Comparison of ENCODE assay signal across 1 cellular context in the genomic region with DNA sequence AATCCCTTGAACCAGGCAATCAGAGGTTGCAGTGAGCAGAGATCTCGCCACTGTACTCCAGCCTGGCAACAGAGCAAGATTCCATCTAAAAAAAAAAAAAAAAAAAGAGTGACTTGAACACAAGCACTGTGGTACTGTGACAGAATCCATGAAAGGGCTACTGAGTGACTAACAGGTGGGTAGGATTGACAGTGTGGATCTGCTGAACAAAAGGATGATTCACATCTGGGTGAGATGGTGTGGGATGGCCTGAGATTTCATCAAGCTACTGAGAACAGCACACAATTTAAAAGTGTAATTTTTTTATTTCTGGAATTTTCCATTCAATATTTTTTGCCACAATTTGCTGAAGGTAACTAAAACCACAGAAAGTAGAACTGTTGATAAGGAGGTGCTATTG.
TF ChIP-seq lines count a peak whose summit lies in the region.

No MANE protein-coding gene starts in this region.

TF ChIP-seq in IMR-90, 13 proteins besides CTCF, POLR2A, EP300 and RAD21:
- TF ChIP-seq MXI1 (IDR thresholded peaks at IDR 0.05; ENCODE audit: borderline replicate concordance, low read depth, low read length): no peak
- no peak for TF ChIP-seq SMC3 (IDR thresholded peaks at IDR 0.05; ENCODE audit: low read depth, low read length)
- TF ChIP-seq MAZ (IDR thresholded peaks at IDR 0.05; ENCODE audit: borderline replicate concordance, low read depth, low read length): no peak
- no peak for TF ChIP-seq MAFK (IDR thresholded peaks at IDR 0.05; ENCODE audit: low read depth, low read length)
- TF ChIP-seq, protein P1, sequence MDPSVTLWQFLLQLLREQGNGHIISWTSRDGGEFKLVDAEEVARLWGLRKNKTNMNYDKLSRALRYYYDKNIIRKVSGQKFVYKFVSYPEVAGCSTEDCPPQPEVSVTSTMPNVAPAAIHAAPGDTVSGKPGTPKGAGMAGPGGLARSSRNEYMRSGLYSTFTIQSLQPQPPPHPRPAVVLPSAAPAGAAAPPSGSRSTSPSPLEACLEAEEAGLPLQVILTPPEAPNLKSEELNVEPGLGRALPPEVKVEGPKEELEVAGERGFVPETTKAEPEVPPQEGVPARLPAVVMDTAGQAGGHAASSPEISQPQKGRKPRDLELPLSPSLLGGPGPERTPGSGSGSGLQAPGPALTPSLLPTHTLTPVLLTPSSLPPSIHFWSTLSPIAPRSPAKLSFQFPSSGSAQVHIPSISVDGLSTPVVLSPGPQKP (IDR thresholded peaks at IDR 0.05; ENCODE audit: borderline replicate concordance, low read depth, low read length): no peak
- TF ChIP-seq, protein P2, sequence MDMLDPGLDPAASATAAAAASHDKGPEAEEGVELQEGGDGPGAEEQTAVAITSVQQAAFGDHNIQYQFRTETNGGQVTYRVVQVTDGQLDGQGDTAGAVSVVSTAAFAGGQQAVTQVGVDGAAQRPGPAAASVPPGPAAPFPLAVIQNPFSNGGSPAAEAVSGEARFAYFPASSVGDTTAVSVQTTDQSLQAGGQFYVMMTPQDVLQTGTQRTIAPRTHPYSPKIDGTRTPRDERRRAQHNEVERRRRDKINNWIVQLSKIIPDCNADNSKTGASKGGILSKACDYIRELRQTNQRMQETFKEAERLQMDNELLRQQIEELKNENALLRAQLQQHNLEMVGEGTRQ (IDR thresholded peaks at IDR 0.05; ENCODE audit: low read depth, low read length): no peak
- TF ChIP-seq NFE2L2 (IDR thresholded peaks at IDR 0.05; ENCODE audit: low read depth, low read length): no peak
- no peak for TF ChIP-seq RCOR1 (IDR thresholded peaks at IDR 0.05; ENCODE audit: insufficient replicate concordance, low read length)
- TF ChIP-seq CHD1 (IDR thresholded peaks at IDR 0.05; ENCODE audit: low read depth, low read length): no peak
- no peak for TF ChIP-seq CEBPB (IDR thresholded peaks at IDR 0.05; ENCODE audit: low read depth, low read length)
- no peak for TF ChIP-seq BHLHE40 (IDR thresholded peaks at IDR 0.05; ENCODE audit: low read depth, low read length)
